In genomic region chr1:200546577-200546976, GRCh38 we compare ENCODE assay signal across 19 cellular contexts.
DNase-seq lines count a peak whose midpoint lies in the region; ATAC-seq and TF ChIP-seq lines count a peak whose summit lies in the region.
"Had no signal": no experiment of that assay in that cellular context is flagged by ENCODE, and none has a peak within 500 bp of the region (broad histone marks: within the 10 kb centered on the region; RNA-seq: fewer than 3 reads in every experiment).

No MANE protein-coding gene starts in this region.

- no peaks in the 10 kb centered on the region for H3K27me3 Mint-ChIP-seq in CD4-positive, alpha-beta T cell
- H3K27me3 Mint-ChIP-seq in naive thymus-derived CD4-positive, alpha-beta T cell, result peaks cover 0 to 13% (median 0%) of the 10 kb centered on the region in 5 donors
- H3K27me3 Mint-ChIP-seq in activated CD8-positive, alpha-beta T cell treated with anti-CD3 and anti-CD28 coated beads for 36 hours, result no peaks in the 10 kb centered on the region
- H3K27me3 Mint-ChIP-seq: B cell had no signal

- H3K27me3 ChIP-seq in CD4-positive, alpha-beta T cell (ENCODE audit: control insufficient read depth, insufficient read depth, low read length), result no peaks in the 10 kb centered on the region
- H3K27me3 ChIP-seq in GM06990 (replicated peaks; ENCODE audit: control insufficient read depth, insufficient read depth, low read length) (no peaks in the 10 kb centered on the region), OCI-LY3 (ENCODE audit: low read depth, low read length) (peaks cover 8% of the 10 kb centered on the region)
- no peaks in the 10 kb centered on the region for H3K27me3 ChIP-seq in naive thymus-derived CD4-positive, alpha-beta T cell (ENCODE audit: control insufficient read depth in 2 of 2, insufficient read depth in 2 of 2, low read length in 2 of 2)
- H3K27me3 ChIP-seq: BLaER1 treated with 17β-estradiol and CSF1 and Interleukin-3, amounts not matched to agents 10 nM and 100 nM had no signal

- H3K36me3 Mint-ChIP-seq in CD4-positive, alpha-beta T cell (ENCODE audit: low read depth), result no peaks in the 10 kb centered on the region
- no peaks in the 10 kb centered on the region for H3K36me3 Mint-ChIP-seq in naive thymus-derived CD4-positive, alpha-beta T cell
- H3K36me3 Mint-ChIP-seq in activated CD8-positive, alpha-beta T cell treated with anti-CD3 and anti-CD28 coated beads for 36 hours (ENCODE audit: low read depth), result no peaks in the 10 kb centered on the region
- H3K36me3 Mint-ChIP-seq: CD8-positive, alpha-beta memory T cell had no signal

- POLR2A ChIA-PET in CD4-positive, alpha-beta T cell (lab: Charles Lee), result no interaction called here
- POLR2A ChIA-PET in naive thymus-derived CD4-positive, alpha-beta T cell (lab: Charles Lee), result interaction anchor here (1.2 kb wide), 1 partner anchor 17 kb away, joined by 3 read pairs; no protein-coding TSS in a partner anchor
- POLR2A ChIA-PET in activated CD8-positive, alpha-beta T cell treated with anti-CD3 and anti-CD28 coated beads for 36 hours (lab: Charles Lee), result interaction anchor here (0.6 kb wide), 1 partner anchor 59 kb away, joined by 3 read pairs; no protein-coding TSS in a partner anchor

- DNase-seq in CD4-positive, alpha-beta T cell, result no peak
- DNase-seq in GM06990 (ENCODE audit: extremely low read depth, insufficient read length) (peak; percentile 51), Right ventricle myocardium inferior (ENCODE audit: missing footprints) (no peak)
- DNase-seq in naive thymus-derived CD4-positive, alpha-beta T cell, result no peak
- DNase-seq in activated CD8-positive, alpha-beta T cell treated with anti-CD3 and anti-CD28 coated beads for 36 hours, result no peak
- DNase-seq: CD8-positive, alpha-beta memory T cell; COR-L47; DMS 273 treated with DMSO at 0.1 percent for 48 hours; DMS53; GOT3; H7; HFFc6; IMR-90 had no signal

- no peaks in the 10 kb centered on the region for H3K79me2 ChIP-seq in OCI-LY3 (ENCODE audit: low read length)

- TF ChIP-seq CTCF in CD4-positive, alpha-beta T cell (IDR thresholded peaks at IDR 0.05), result no peak
- TF ChIP-seq CTCF in GM06990 (IDR thresholded peaks at IDR 0.05; ENCODE audit: insufficient read depth, low read length, poor library complexity, severe bottlenecking) (no peak), OCI-LY3 (IDR thresholded peaks at IDR 0.05; ENCODE audit: low read depth, low read length) (no peak)
- no peak for TF ChIP-seq CTCF in activated CD8-positive, alpha-beta T cell treated with anti-CD3 and anti-CD28 coated beads for 36 hours (IDR thresholded peaks at IDR 0.05)

- H3K9me3 Mint-ChIP-seq in CD4-positive, alpha-beta T cell, result no peaks in the 10 kb centered on the region
- no peaks in the 10 kb centered on the region for H3K9me3 Mint-ChIP-seq in naive thymus-derived CD4-positive, alpha-beta T cell
- no peaks in the 10 kb centered on the region for H3K9me3 Mint-ChIP-seq in activated CD8-positive, alpha-beta T cell treated with anti-CD3 and anti-CD28 coated beads for 36 hours
- H3K9me3 Mint-ChIP-seq: CD8-positive, alpha-beta memory T cell; HFFc6 had no signal

- H3K4me1 ChIP-seq in OCI-LY3 (ENCODE audit: low read length), result peaks cover 38% of the 10 kb centered on the region
- peaks cover 8 to 9% of the 10 kb centered on the region in 2 donors for H3K4me1 ChIP-seq in naive thymus-derived CD4-positive, alpha-beta T cell (ENCODE audit: control insufficient read depth in 2 of 2, insufficient read depth in 2 of 2, low read length in 2 of 2)

- H4K20me1 ChIP-seq in OCI-LY3 (ENCODE audit: insufficient read depth, low read length), result no peaks in the 10 kb centered on the region
- H4K20me1 ChIP-seq: BLaER1 treated with 17β-estradiol and CSF1 and Interleukin-3, amounts not matched to agents 10 nM and 100 nM had no signal

- no peaks in the 10 kb centered on the region for H3K9me3 ChIP-seq in CD4-positive, alpha-beta T cell (ENCODE audit: control insufficient read depth, low read length)
- no peaks in the 10 kb centered on the region for H3K9me3 ChIP-seq in OCI-LY3 (ENCODE audit: insufficient read depth, low read length)
- no peaks in the 10 kb centered on the region for H3K9me3 ChIP-seq in naive thymus-derived CD4-positive, alpha-beta T cell (ENCODE audit: control insufficient read depth in 2 of 3, low read length in 3 of 3)
- H3K9me3 ChIP-seq: BLaER1 treated with 17β-estradiol and CSF1 and Interleukin-3, amounts not matched to agents 10 nM and 100 nM had no signal

- no peak for TF ChIP-seq POLR2A in GM18505 (IDR thresholded peaks at IDR 0.05; ENCODE audit: borderline replicate concordance, extremely low read depth, insufficient read depth, insufficient read length)

- H3K4me3 Mint-ChIP-seq in CD4-positive, alpha-beta T cell, result peak overlapping the region; percentile 62
- H3K4me3 Mint-ChIP-seq in naive thymus-derived CD4-positive, alpha-beta T cell, result peak overlapping the region in 7 of 10 donors; percentile 7 to 54 (median 22)
- no peak overlapping the region for H3K4me3 Mint-ChIP-seq in activated CD8-positive, alpha-beta T cell treated with anti-CD3 and anti-CD28 coated beads for 36 hours
- H3K4me3 Mint-ChIP-seq: B cell; CD8-positive, alpha-beta memory T cell; HFFc6 had no signal

- H3K4me2 ChIP-seq in OCI-LY3 (ENCODE audit: low read length), result peak overlapping the region; percentile 10; the same call in 1 of the 2 replicates
- H3K4me2 ChIP-seq: BLaER1 treated with 17β-estradiol and CSF1 and Interleukin-3, amounts not matched to agents 10 nM and 100 nM had no signal

- ATAC-seq in CD4-positive, alpha-beta T cell (ENCODE audit: poor library complexity), result no peak
- ATAC-seq in naive thymus-derived CD4-positive, alpha-beta T cell, result no peak
- ATAC-seq in activated CD8-positive, alpha-beta T cell treated with anti-CD3 and anti-CD28 coated beads for 36 hours, result no peak
- ATAC-seq in GM18505 (IDR thresholded peaks at IDR 0.05; ENCODE audit: unreplicated experiment) (no peak), Right ventricle myocardium inferior (no peak)
- ATAC-seq: HCT116 had no signal

- no peak overlapping the region for H3K27ac Mint-ChIP-seq in CD4-positive, alpha-beta T cell
- peak overlapping the region in 5 of 9 donors; percentile 6 to 68 (median 37) for H3K27ac Mint-ChIP-seq in naive thymus-derived CD4-positive, alpha-beta T cell
- H3K27ac Mint-ChIP-seq in activated CD8-positive, alpha-beta T cell treated with anti-CD3 and anti-CD28 coated beads for 36 hours, result no peak overlapping the region
- H3K27ac Mint-ChIP-seq: B cell, HFFc6 had no signal

- H2AFZ ChIP-seq in OCI-LY3 (ENCODE audit: low read depth, low read length), result no peak overlapping the region

- H3K36me3 ChIP-seq in GM06990 (ENCODE audit: control insufficient read depth, insufficient read depth, low read length) (no peaks in the 10 kb centered on the region), OCI-LY3 (replicated peaks; ENCODE audit: low read depth, low read length) (no peaks in the 10 kb centered on the region)
- no peaks in the 10 kb centered on the region for H3K36me3 ChIP-seq in naive thymus-derived CD4-positive, alpha-beta T cell (ENCODE audit: control insufficient read depth in 2 of 3, insufficient read depth in 3 of 3, low read length in 3 of 3)

- intact Hi-C loops in CD4-positive, alpha-beta T cell (cut with DNase I, micrococcal nuclease), result no loop called here
- intact Hi-C loops in naive thymus-derived CD4-positive, alpha-beta T cell (cut with micrococcal nuclease), result no loop called here
- intact Hi-C loops in activated CD8-positive, alpha-beta T cell treated with anti-CD3 and anti-CD28 coated beads for 36 hours (cut with micrococcal nuclease), result no loop called here
- intact Hi-C loops in Right ventricle myocardium inferior (cut with DNase I), result no loop called here

- no peak overlapping the region for H3K27ac ChIP-seq in CD4-positive, alpha-beta T cell (ENCODE audit: low read depth, low read length)
- H3K27ac ChIP-seq in OCI-LY3 (ENCODE audit: low read length), result no peak overlapping the region
- H3K27ac ChIP-seq in naive thymus-derived CD4-positive, alpha-beta T cell (ENCODE audit: low read depth, low read length), result no peak overlapping the region
- H3K27ac ChIP-seq: BLaER1 treated with 17β-estradiol and CSF1 and Interleukin-3, amounts not matched to agents 10 nM and 100 nM had no signal

- H3K9ac ChIP-seq in OCI-LY3 (ENCODE audit: low read length), result no peak overlapping the region
- H3K9ac ChIP-seq: BLaER1 treated with 17β-estradiol and CSF1 and Interleukin-3, amounts not matched to agents 10 nM and 100 nM had no signal

- no peak overlapping the region for H3K4me3 ChIP-seq in GM06990 (replicated peaks; ENCODE audit: low read depth, low read length)
- H3K4me3 ChIP-seq in OCI-LY3 (ENCODE audit: low read length), result no peak overlapping the region
- no peak overlapping the region for H3K4me3 ChIP-seq in naive thymus-derived CD4-positive, alpha-beta T cell (ENCODE audit: low read length)
- H3K4me3 ChIP-seq: BLaER1 treated with 17β-estradiol and CSF1 and Interleukin-3, amounts not matched to agents 10 nM and 100 nM; K562 had no signal

- peaks cover 20% of the 10 kb centered on the region for H3K4me1 Mint-ChIP-seq in CD4-positive, alpha-beta T cell (ENCODE audit: low read depth)
- H3K4me1 Mint-ChIP-seq in naive thymus-derived CD4-positive, alpha-beta T cell, result peaks cover 10 to 24% (median 17%) of the 10 kb centered on the region in 7 donors
- H3K4me1 Mint-ChIP-seq in activated CD8-positive, alpha-beta T cell treated with anti-CD3 and anti-CD28 coated beads for 36 hours (ENCODE audit: low read depth), result peaks cover 11% of the 10 kb centered on the region

- CTCF ChIA-PET in CD4-positive, alpha-beta T cell (lab: Charles Lee), result no interaction called here
- CTCF ChIA-PET in naive thymus-derived CD4-positive, alpha-beta T cell (lab: Charles Lee), result no interaction called here
- CTCF ChIA-PET in activated CD8-positive, alpha-beta T cell treated with anti-CD3 and anti-CD28 coated beads for 36 hours (lab: Charles Lee), result interaction anchor here (1.2 to 1.7 kb wide), 3 partner anchors 9 to 36 kb away, joined by 3 to 7 read pairs (median 3); no protein-coding TSS in a partner anchor

Comparison
In these comparisons a context has a peak if more than half of its experiments do, and no peak if none do; other contexts are left out.
1. H3K27ac Mint-ChIP-seq: peak in naive thymus-derived CD4-positive, alpha-beta T cell (5 of 9); none in CD4-positive, alpha-beta T cell (single experiment) and activated CD8-positive, alpha-beta T cell treated with anti-CD3 and anti-CD28 coated beads for 36 hours (single experiment).